ENCODE assay signal across 28 cellular contexts in the genomic region with DNA sequence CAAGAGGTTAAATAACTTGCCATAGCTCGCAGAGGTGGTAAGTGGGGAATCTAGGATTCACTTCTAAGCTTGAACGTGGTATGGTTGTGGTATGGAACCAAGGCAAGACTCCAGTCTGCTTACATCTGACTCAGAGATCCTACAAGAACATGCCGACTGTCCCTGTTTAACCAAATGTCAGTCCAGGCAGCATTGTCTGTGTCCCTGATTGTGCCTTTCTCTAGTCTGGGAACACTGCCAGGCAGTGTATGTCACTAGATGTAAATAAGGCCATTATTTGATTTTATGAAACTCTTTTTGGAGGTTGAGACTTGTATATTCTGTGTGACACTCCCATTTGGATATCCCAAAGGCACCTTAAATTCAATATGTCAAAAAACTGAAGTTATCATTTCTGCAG.
A peak's percentile ranks its signal among the peaks of the same experiment; 100 is the strongest.
DNase-seq lines count a peak whose midpoint lies in the region; ATAC-seq and TF ChIP-seq lines count a peak whose summit lies in the region.
"Had no signal": no experiment of that assay in that cellular context is flagged by ENCODE, and none has a peak within 500 bp of the region (broad histone marks: within the 10 kb centered on the region; RNA-seq: fewer than 3 reads in every experiment).

No MANE protein-coding gene starts in this region.

- H3K27me3 ChIP-seq in A673 (replicated peaks; ENCODE audit: insufficient read depth, low read depth, low read length, poor library complexity) (no peaks in the 10 kb centered on the region), right atrium auricular region (no peaks in the 10 kb centered on the region)
- H3K27me3 ChIP-seq: ascending aorta, BLaER1, heart right ventricle, neural progenitor cell, right lobe of liver, upper lobe of left lung had no signal

- ATAC-seq in left cardiac atrium = no peak
- ATAC-seq: activated CD4-positive, CD25-positive, alpha-beta regulatory T cell treated with anti-CD3 and anti-CD28 coated beads, Interleukin-2, amount 50 U/mL, for 24 hours; activated CD8-positive, alpha-beta T cell treated with anti-CD3 and anti-CD28 coated beads, Interleukin-2, amount 10 ng/mL, durations not matched to agents 7 days and 5 days; esophagus mucosa; foreskin keratinocyte; heart right ventricle had no signal

- no peak overlapping the region for H3K27ac ChIP-seq in A673 (ENCODE audit: low read depth, low read length, poor library complexity, severe bottlenecking)
- no peak overlapping the region for H3K27ac ChIP-seq in right atrium auricular region
- H3K27ac ChIP-seq: ascending aorta, BLaER1, foreskin keratinocyte, heart right ventricle, neural progenitor cell, right lobe of liver, upper lobe of left lung had no signal

- H3K4me1 ChIP-seq in A673 (ENCODE audit: insufficient read depth, low read length, poor library complexity, severe bottlenecking) (peaks cover 76% of the 10 kb centered on the region), right atrium auricular region (peaks cover 0 to 9% of the 10 kb centered on the region in 2 donors)
- H3K4me1 ChIP-seq: ascending aorta, foreskin keratinocyte, upper lobe of left lung had no signal

- H3K36me3 ChIP-seq in A673 (ENCODE audit: insufficient read depth, low read length, poor library complexity, severe bottlenecking) (no peaks in the 10 kb centered on the region), right atrium auricular region (no peaks in the 10 kb centered on the region)
- H3K36me3 ChIP-seq: ascending aorta, BLaER1, heart right ventricle, neural progenitor cell, right lobe of liver, upper lobe of left lung had no signal

- POLR2A ChIA-PET in A673 (lab: Charles Lee; ENCODE audit: low non-redundant PET) = no interaction called here

- DNase-seq in A673 (ENCODE audit: low spot score) = peak; percentile 68
- peak; percentile 84 for DNase-seq in DMS153 treated with DMSO at 0.1 percent for 48 hours (lab: John Stamatoyannopoulos, UW; ENCODE audit: unreplicated experiment)
- DNase-seq in NCI-H345 treated with DMSO at 0.1 percent for 48 hours (lab: John Stamatoyannopoulos, UW; ENCODE audit: unreplicated experiment) = peak; percentile 15
- DNase-seq in inferior parietal cortex (ENCODE audit: extremely low spot score) = peak; percentile 44
- DNase-seq in left cardiac atrium = no peak
- DNase-seq in right atrium auricular region (ENCODE audit: low spot score) = no peak
- DNase-seq in NCI-H510A treated with DMSO at 0.1 percent for 48 hours (lab: John Stamatoyannopoulos, UW) = no peak
- no peak for DNase-seq in T1000 (lab: John Stamatoyannopoulos, UW)
- DNase-seq: activated CD8-positive, alpha-beta T cell treated with anti-CD3 and anti-CD28 coated beads, Interleukin-2, amount 10 ng/mL, durations not matched to agents 7 days and 5 days; activated naive CD8-positive, alpha-beta T cell treated with anti-CD3 and anti-CD28 coated beads for 36 hours; central memory CD4-positive, alpha-beta T cell; endodermal cell; foreskin keratinocyte; HCEC 1CT; heart right ventricle; KBM-7; kidney glomerular epithelial cell; NCI-H187; posterior cingulate gyrus; right lobe of liver; stimulated activated CD4-positive, alpha-beta T cell treated with anti-CD3 and anti-CD28 coated beads, Interleukin-12 subunit alpha, Interleukin-12 subunit beta, amount 100 ng/mL, for 4 hours; stimulated activated CD4-positive, alpha-beta T cell treated with anti-CD3 and anti-CD28 coated beads, Interleukin-4, amount 100 ng/mL, for 1 hour; upper lobe of left lung had no signal

- TF ChIP-seq CTCF in A673 (conservative IDR thresholded peaks at IDR 0.05; ENCODE audit: low read depth, low read length) (no peak), right atrium auricular region (IDR thresholded peaks at IDR 0.05) (no peak)

- no peaks in the 10 kb centered on the region for H3K9me3 ChIP-seq in A673 (ENCODE audit: low read depth, low read length, poor library complexity, severe bottlenecking)
- no peaks in the 10 kb centered on the region for H3K9me3 ChIP-seq in right atrium auricular region
- H3K9me3 ChIP-seq: ascending aorta, BLaER1, heart right ventricle, right lobe of liver, upper lobe of left lung had no signal

- H3K4me3 ChIP-seq in A673 (ENCODE audit: low read depth, low read length, poor library complexity, severe bottlenecking) (no peak overlapping the region), right atrium auricular region (no peak overlapping the region)
- H3K4me3 ChIP-seq: ascending aorta, BLaER1, heart right ventricle, neural progenitor cell, right lobe of liver, upper lobe of left lung had no signal

- intact Hi-C loops in A673 (cut with micrococcal nuclease; ENCODE audit: unreplicated experiment) = loop anchor here (5.0 kb wide), 4 partner anchors 67 to 227 kb away; no protein-coding TSS in a partner anchor
- intact Hi-C loops in left cardiac atrium (cut with DNase I) = no loop called here

- no TSS peak for BruUV-seq in A673 (replicated peaks; lab: Mats Ljungman, UMichigan)

- CTCF ChIA-PET in A673 (lab: Charles Lee) = no interaction called here

Comparison
In these comparisons a context has a peak if more than half of its experiments do, and no peak if none do; other contexts are left out.
1. DNase-seq: peak in A673 (single experiment), DMS153 treated with DMSO at 0.1 percent for 48 hours (single experiment), NCI-H345 treated with DMSO at 0.1 percent for 48 hours (single experiment) and inferior parietal cortex (single experiment); none in left cardiac atrium (single experiment), right atrium auricular region (single experiment), NCI-H510A treated with DMSO at 0.1 percent for 48 hours (single experiment) and T1000 (single experiment).